27 cellular contexts compared by ENCODE assay signal in genomic region chr1:232193451-232193783, GRCh38.
"Had no signal": no experiment of that assay in that cellular context is flagged by ENCODE, and none has a peak within 500 bp of the region (broad histone marks: within the 10 kb centered on the region; RNA-seq: fewer than 3 reads in every experiment).

No MANE protein-coding gene starts in this region.

- H3K9me3 ChIP-seq: left lung, lower lobe of right lung, neutrophil, psoas muscle, right atrium auricular region, right lobe of liver, stomach, testis, thyroid gland, transverse colon, upper lobe of left lung had no signal

- DNase-seq: heart right ventricle; hippocampal formation; kidney glomerular epithelial cell; left cardiac atrium; left lung; lower lobe of right lung; naive B cell; natural killer cell; nephron progenitor cell; occipital lobe; psoas muscle; right lobe of liver; stimulated activated CD4-positive, alpha-beta T cell treated with anti-CD3 and anti-CD28 coated beads, Interleukin-12 subunit alpha, Interleukin-12 subunit beta, amount 100 ng/mL, for 4 hours; stimulated activated CD4-positive, alpha-beta T cell treated with anti-CD3 and anti-CD28 coated beads, Interleukin-15, amount 100 ng/mL, for 24 hours; stimulated activated CD4-positive, alpha-beta T cell treated with anti-CD3 and anti-CD28 coated beads, Interleukin-2, amount 100 ng/mL, for 24 hours; stimulated activated CD4-positive, alpha-beta T cell treated with anti-CD3 and anti-CD28 coated beads, Interleukin-4, amount 100 ng/mL, for 1 hour; stimulated activated naive B cell treated with anti-CD40 and anti-IgM and Interleukin-4, amounts not matched to agents 10 μg/mL and 1 μg/mL and 100 μg/mL, for 72 hours; stimulated activated naive CD8-positive, alpha-beta T cell treated with anti-CD3 and anti-CD28 coated beads, Interleukin-15, Interleukin-2, amounts not matched to agents 100 U/mL and 50 U/mL, for 24 hours; stomach; testis; thyroid gland; transverse colon; upper lobe of left lung had no signal

- H3K27ac ChIP-seq: heart right ventricle, left lung, lower lobe of right lung, neural progenitor cell, neutrophil, parathyroid adenoma, psoas muscle, right atrium auricular region, right lobe of liver, stomach, testis, thyroid gland, transverse colon, upper lobe of left lung had no signal

- ATAC-seq: heart right ventricle; left cardiac atrium; natural killer cell; psoas muscle; right lobe of liver; stimulated activated naive B cell treated with anti-CD40 and anti-IgM and Interleukin-4, amounts not matched to agents 10 μg/mL and 1 μg/mL and 100 μg/mL, for 72 hours; stimulated activated naive CD8-positive, alpha-beta T cell treated with anti-CD3 and anti-CD28 coated beads, Interleukin-15, Interleukin-2, amounts not matched to agents 100 U/mL and 50 U/mL, for 24 hours had no signal

- H3K4me2 ChIP-seq: neural progenitor cell had no signal

- H3K79me2 ChIP-seq: parathyroid adenoma had no signal

- H3K36me3 ChIP-seq: heart right ventricle, left lung, lower lobe of right lung, neural progenitor cell, neutrophil, right atrium auricular region, right lobe of liver, stomach, thyroid gland, transverse colon, upper lobe of left lung had no signal

- H3K4me1 ChIP-seq: left lung, lower lobe of right lung, parathyroid adenoma, psoas muscle, right atrium auricular region, right lobe of liver, testis, thyroid gland, transverse colon had no signal

- H3K4me3 ChIP-seq: heart right ventricle, left lung, lower lobe of right lung, neural progenitor cell, psoas muscle, right atrium auricular region, right lobe of liver, stomach, testis, thyroid gland, transverse colon, upper lobe of left lung had no signal

- H2AFZ ChIP-seq: neural progenitor cell, parathyroid adenoma had no signal

- H3K27me3 ChIP-seq: heart right ventricle, left lung, neural progenitor cell, right atrium auricular region, right lobe of liver, stomach, testis, thyroid gland, transverse colon, upper lobe of left lung had no signal
